ENCODE assay signal across 8 cellular contexts in the genomic region with DNA sequence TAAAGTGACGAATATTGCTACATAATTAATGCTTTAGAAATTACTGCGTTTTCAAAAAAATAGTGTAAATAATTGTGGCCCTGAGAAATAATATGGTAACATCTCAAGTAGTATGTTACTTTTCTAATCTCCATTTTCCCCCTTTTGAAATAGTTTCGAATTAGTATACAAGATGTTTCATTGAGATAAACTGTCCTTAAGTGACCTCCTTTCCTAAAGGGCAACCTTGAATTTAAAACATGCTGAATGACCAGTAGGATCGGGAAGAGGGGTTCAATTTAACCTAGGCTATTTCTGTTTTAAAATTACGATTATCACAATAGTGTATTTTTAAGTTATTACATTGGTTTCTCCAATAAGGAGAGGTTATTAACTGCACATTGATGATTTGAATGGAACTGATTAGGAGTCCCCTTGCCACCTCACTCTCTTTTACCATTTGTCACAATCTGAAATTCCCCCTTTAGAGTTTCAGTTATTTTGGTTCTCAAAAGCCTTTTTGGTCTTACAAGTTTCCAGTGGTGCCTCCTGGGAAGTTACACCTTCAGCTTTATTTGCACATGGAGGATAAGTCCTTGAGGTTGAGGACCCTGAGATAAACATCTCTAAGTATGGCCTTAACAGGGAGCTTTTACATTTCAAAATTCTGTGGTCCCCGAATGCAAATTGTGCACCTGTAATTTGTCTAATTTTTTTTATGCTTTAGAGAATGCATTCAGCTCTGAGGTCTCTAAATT. TPM values are rescaled to one million over a fixed set of nuclear protein-coding genes. Genes with fewer than 3 reads are reported as not detected.
DNase-seq lines count a peak whose midpoint lies in the region; ATAC-seq and TF ChIP-seq lines count a peak whose summit lies in the region.

No MANE protein-coding gene starts in this region.

- H3K27me3 ChIP-seq in BLaER1 treated with 17β-estradiol and CSF1 and Interleukin-3, amounts not matched to agents 10 nM and 100 nM, result no peaks in the 10 kb centered on the region

- H3K9me3 Mint-ChIP-seq in IgD-negative memory B cell, result no peaks in the 10 kb centered on the region
- H3K9me3 Mint-ChIP-seq in naive thymus-derived CD8-positive, alpha-beta T cell, result no peaks in the 10 kb centered on the region

- no peak for ATAC-seq in naive thymus-derived CD8-positive, alpha-beta T cell

- no peaks in the 10 kb centered on the region for H3K9me3 ChIP-seq in BLaER1 treated with 17β-estradiol and CSF1 and Interleukin-3, amounts not matched to agents 10 nM and 100 nM (replicated peaks in 1 of 11)

- peak overlapping the region; percentile 84 to 100 (median 95) for H3K4me3 Mint-ChIP-seq in IgD-negative memory B cell
- H3K4me3 Mint-ChIP-seq in naive thymus-derived CD8-positive, alpha-beta T cell, result peak overlapping the region; percentile 59 to 99 (median 86)

- peak overlapping the region; percentile 71 to 82 (median 76) for H3K27ac Mint-ChIP-seq in IgD-negative memory B cell
- H3K27ac Mint-ChIP-seq in naive thymus-derived CD8-positive, alpha-beta T cell, result peak overlapping the region in 8 of 10 donors; percentile 33 to 93 (median 68)

- POLR2A ChIA-PET in naive thymus-derived CD8-positive, alpha-beta T cell (lab: Charles Lee), result no interaction called here
- POLR2A ChIA-PET in HEK293T (lab: Yijun Ruan, JAX), result interaction anchor here (4.2 kb wide), 1 partner anchor 136 kb away, joined by 23 read pairs; the partner anchor contains the start of gene SLC35F5

- H3K36me3 ChIP-seq in BLaER1 treated with 17β-estradiol and CSF1 and Interleukin-3, amounts not matched to agents 10 nM and 100 nM, result peaks cover 24 to 49% (median 40%) of the 10 kb centered on the region in 11 experiments; a peak in 20 of 22 replicates

- H3K36me3 Mint-ChIP-seq in IgD-negative memory B cell, result peaks cover 3% of the 10 kb centered on the region
- H3K36me3 Mint-ChIP-seq in naive thymus-derived CD8-positive, alpha-beta T cell, result peaks cover 0 to 56% (median 10%) of the 10 kb centered on the region in 3 donors

- peak overlapping the region in 3 of 11 experiments; percentile 97 to 100 (median 99); a peak in 7 of 22 replicates for H3K27ac ChIP-seq in BLaER1 treated with 17β-estradiol and CSF1 and Interleukin-3, amounts not matched to agents 10 nM and 100 nM

- TF ChIP-seq CTCF in cardiac fibroblast (IDR thresholded peaks at IDR 0.05; ENCODE audit: low read depth, low read length), result no peak

- H3K4me1 Mint-ChIP-seq in IgD-negative memory B cell, result peaks cover 63 to 76% (median 66%) of the 10 kb centered on the region in 3 donors
- peaks cover 46 to 87% (median 82%) of the 10 kb centered on the region in 4 donors for H3K4me1 Mint-ChIP-seq in naive thymus-derived CD8-positive, alpha-beta T cell

- H4K20me1 ChIP-seq in BLaER1 treated with 17β-estradiol and CSF1 and Interleukin-3, amounts not matched to agents 10 nM and 100 nM, result peaks cover 54 to 66% (median 63%) of the 10 kb centered on the region in 11 experiments

- peak overlapping the region; percentile 68 to 91 (median 83) for H3K4me2 ChIP-seq in BLaER1 treated with 17β-estradiol and CSF1 and Interleukin-3, amounts not matched to agents 10 nM and 100 nM

- H3K4me3 ChIP-seq in BLaER1 treated with 17β-estradiol and CSF1 and Interleukin-3, amounts not matched to agents 10 nM and 100 nM, result peak overlapping the region; percentile 86 to 99 (median 96); a peak in 18 of 20 replicates
- H3K4me3 ChIP-seq in cardiac fibroblast (replicated peaks in 1 of 2; ENCODE audit: low read depth in 2 of 2, low read length in 2 of 2), result peak overlapping the region; percentile 79 to 97

- DNase-seq in cardiac fibroblast (ENCODE audit: low read depth in 2 of 2) (no peak), HEK293T (ENCODE audit: extremely low spot score) (no peak), germinal center (ENCODE audit: low spot score) (no peak), KG1 (lab: John Stamatoyannopoulos, UW) (no peak), NCI-H2171 treated with DMSO at 0.1 percent for 48 hours (lab: John Stamatoyannopoulos, UW) (no peak)
- no peak for DNase-seq in naive thymus-derived CD8-positive, alpha-beta T cell

- peak overlapping the region in 8 of 11 experiments; percentile 93 to 100 (median 98); a peak in 13 of 22 replicates for H3K9ac ChIP-seq in BLaER1 treated with 17β-estradiol and CSF1 and Interleukin-3, amounts not matched to agents 10 nM and 100 nM

- no peaks in the 10 kb centered on the region for H3K27me3 Mint-ChIP-seq in IgD-negative memory B cell
- H3K27me3 Mint-ChIP-seq in naive thymus-derived CD8-positive, alpha-beta T cell, result no peaks in the 10 kb centered on the region

- H3K4me1 ChIP-seq in BLaER1 treated with 17β-estradiol and CSF1 and Interleukin-3, amounts not matched to agents 10 nM and 100 nM, result peaks cover 42 to 73% (median 58%) of the 10 kb centered on the region in 10 experiments

- CTCF ChIA-PET in HEK293T (lab: Yijun Ruan, JAX), result interaction anchor here (0.5 to 0.7 kb wide), 2 partner anchors 26 to 115 kb away, joined by 3 to 4 read pairs; no protein-coding TSS in a partner anchor

TF ChIP-seq in HEK293T, 16 proteins besides CTCF, POLR2A, EP300 and RAD21:
- TF ChIP-seq FOXA1 (IDR thresholded peaks at IDR 0.05) (no peak), FOXK2 (IDR thresholded peaks at IDR 0.05) (no peak), TARDBP (IDR thresholded peaks at IDR 0.05) (no peak), LEF1 (IDR thresholded peaks at IDR 0.05; ENCODE audit: borderline replicate concordance) (no peak), BHLHE40 (IDR thresholded peaks at IDR 0.05; ENCODE audit: borderline replicate concordance) (no peak), CTBP1 (IDR thresholded peaks at IDR 0.05; ENCODE audit: borderline replicate concordance) (no peak), HDGF (IDR thresholded peaks at IDR 0.05; ENCODE audit: borderline replicate concordance) (no peak)

RNA-seq across cellular contexts. Expression of gene ACTR3, which starts 2.3 kb away (rescaled TPM):
- polyA plus RNA-seq in IgD-negative memory B cell, result 432 TPM
- total RNA-seq in naive thymus-derived CD8-positive, alpha-beta T cell, result 100 to 1,000 TPM; 228 to 231 TPM
- polyA plus RNA-seq in naive thymus-derived CD8-positive, alpha-beta T cell, result 100 to 1,000 TPM; 390 to 476 (median 471) TPM
